ENCODE assay signal across 1 cellular context in genomic region chr10:7891634-7892033, GRCh38.
TF ChIP-seq lines count a peak whose summit lies in the region.

No MANE protein-coding gene starts in this region.

TF ChIP-seq in IMR-90, 13 proteins besides CTCF, POLR2A, EP300 and RAD21:
- no peak for TF ChIP-seq RFX5 (IDR thresholded peaks at IDR 0.05; ENCODE audit: low read depth, low read length)
- TF ChIP-seq RCOR1 (IDR thresholded peaks at IDR 0.05; ENCODE audit: insufficient replicate concordance, low read length), result no peak
- TF ChIP-seq CHD1 (IDR thresholded peaks at IDR 0.05; ENCODE audit: low read depth, low read length), result no peak
- TF ChIP-seq, protein P1, sequence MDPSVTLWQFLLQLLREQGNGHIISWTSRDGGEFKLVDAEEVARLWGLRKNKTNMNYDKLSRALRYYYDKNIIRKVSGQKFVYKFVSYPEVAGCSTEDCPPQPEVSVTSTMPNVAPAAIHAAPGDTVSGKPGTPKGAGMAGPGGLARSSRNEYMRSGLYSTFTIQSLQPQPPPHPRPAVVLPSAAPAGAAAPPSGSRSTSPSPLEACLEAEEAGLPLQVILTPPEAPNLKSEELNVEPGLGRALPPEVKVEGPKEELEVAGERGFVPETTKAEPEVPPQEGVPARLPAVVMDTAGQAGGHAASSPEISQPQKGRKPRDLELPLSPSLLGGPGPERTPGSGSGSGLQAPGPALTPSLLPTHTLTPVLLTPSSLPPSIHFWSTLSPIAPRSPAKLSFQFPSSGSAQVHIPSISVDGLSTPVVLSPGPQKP (IDR thresholded peaks at IDR 0.05; ENCODE audit: borderline replicate concordance, low read depth, low read length), result no peak
- TF ChIP-seq MAFK (IDR thresholded peaks at IDR 0.05; ENCODE audit: low read depth, low read length), result no peak
- no peak for TF ChIP-seq NFE2L2 (IDR thresholded peaks at IDR 0.05; ENCODE audit: low read depth, low read length)
- TF ChIP-seq MAZ (IDR thresholded peaks at IDR 0.05; ENCODE audit: borderline replicate concordance, low read depth, low read length), result no peak
- TF ChIP-seq BHLHE40 (IDR thresholded peaks at IDR 0.05; ENCODE audit: low read depth, low read length), result no peak
- TF ChIP-seq SMC3 (IDR thresholded peaks at IDR 0.05; ENCODE audit: low read depth, low read length), result no peak
- TF ChIP-seq USF2 (IDR thresholded peaks at IDR 0.05; ENCODE audit: low read depth, low read length), result no peak
- no peak for TF ChIP-seq MXI1 (IDR thresholded peaks at IDR 0.05; ENCODE audit: borderline replicate concordance, low read depth, low read length)
- TF ChIP-seq CEBPB (IDR thresholded peaks at IDR 0.05; ENCODE audit: low read depth, low read length), result no peak
